In the genomic region with DNA sequence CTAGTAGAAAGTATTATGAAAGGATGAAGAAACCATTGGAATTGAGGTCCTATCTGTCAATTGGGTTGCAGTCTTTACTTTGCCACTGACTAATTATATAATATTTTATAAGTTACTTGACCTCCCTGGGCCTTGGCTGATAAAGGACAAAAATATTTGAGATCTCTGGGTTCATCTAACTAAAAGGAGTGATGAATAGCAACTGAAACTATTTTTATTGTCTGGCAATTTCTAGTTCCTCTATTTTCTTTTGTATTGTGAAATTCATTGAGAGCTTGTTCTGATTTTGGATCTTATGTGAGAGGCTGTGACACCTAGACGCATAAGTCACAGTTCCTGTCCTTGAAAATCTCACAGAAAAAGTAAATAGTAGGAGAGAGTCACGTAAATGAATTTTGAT, we compare ENCODE assay signal across 25 cellular contexts.
DNase-seq lines count a peak whose midpoint lies in the region; ATAC-seq and TF ChIP-seq lines count a peak whose summit lies in the region.
"Had no signal": no experiment of that assay in that cellular context is flagged by ENCODE, and none has a peak within 500 bp of the region (broad histone marks: within the 10 kb centered on the region; RNA-seq: fewer than 3 reads in every experiment).

No MANE protein-coding gene starts in this region.

- H3K27ac ChIP-seq in OCI-LY7 (ENCODE audit: low read depth, low read length, poor library complexity, severe bottlenecking) = no peak overlapping the region
- H3K27ac ChIP-seq: 22Rv1, cardiac muscle cell, dorsolateral prefrontal cortex, gastroesophageal sphincter, tibial nerve had no signal

- H3K4me3 Mint-ChIP-seq in activated naive CD4-positive, alpha-beta T cell treated with anti-CD3 and anti-CD28 coated beads for 36 hours = no peak overlapping the region
- H3K4me3 Mint-ChIP-seq: natural killer cell had no signal

- H3K27ac Mint-ChIP-seq in activated naive CD4-positive, alpha-beta T cell treated with anti-CD3 and anti-CD28 coated beads for 36 hours = no peak overlapping the region
- H3K27ac Mint-ChIP-seq: natural killer cell had no signal

- H3K4me3 ChIP-seq in OCI-LY7 (ENCODE audit: low read depth, low read length, poor library complexity, severe bottlenecking) = no peak overlapping the region
- H3K4me3 ChIP-seq: BLaER1 treated with 17β-estradiol and CSF1 and Interleukin-3, amounts not matched to agents 10 nM and 100 nM; cardiac muscle cell; dorsolateral prefrontal cortex; gastroesophageal sphincter; tibial nerve had no signal

- ATAC-seq in HG03103 (IDR thresholded peaks at IDR 0.05; ENCODE audit: low read depth, unreplicated experiment) = peak; percentile 65
- no peak for ATAC-seq in HG03025 (IDR thresholded peaks at IDR 0.05; ENCODE audit: low FRiP score, unreplicated experiment)
- ATAC-seq: gastroesophageal sphincter; natural killer cell; sciatic nerve; stimulated activated naive CD8-positive, alpha-beta T cell treated with anti-CD3 and anti-CD28 coated beads, Interleukin-15, Interleukin-2, amounts not matched to agents 100 U/mL and 50 U/mL, for 24 hours had no signal

- H3K4me2 ChIP-seq in OCI-LY7 (ENCODE audit: low read length) = peak overlapping the region; percentile 33

- POLR2A ChIA-PET in OCI-LY7 (lab: Charles Lee) = interaction anchor here (0.5 to 1.1 kb wide), 3 partner anchors 19 to 357 kb away, joined by 3 read pairs; no protein-coding TSS in a partner anchor

- BruUV-seq in OCI-LY7 (replicated peaks; lab: Mats Ljungman, UMichigan) = no TSS peak

- H2AFZ ChIP-seq in OCI-LY7 (ENCODE audit: low read length) = no peak overlapping the region

- no peaks in the 10 kb centered on the region for H3K9me2 ChIP-seq in OCI-LY7 (ENCODE audit: insufficient read depth, low read length)

- H3K9me3 ChIP-seq in OCI-LY7 (ENCODE audit: low read length) = peaks cover 11% of the 10 kb centered on the region; the same call in 1 of the 2 replicates

- peak; percentile 53 for DNase-seq in NCI-H1092 treated with DMSO at 0.1 percent for 48 hours (lab: John Stamatoyannopoulos, UW)
- no peak for DNase-seq in NCI-H1092 (lab: John Stamatoyannopoulos, UW)
- peak; percentile 45 for DNase-seq in OCI-LY7 (ENCODE audit: low spot score)
- no peak for DNase-seq in activated naive CD4-positive, alpha-beta T cell treated with anti-CD3 and anti-CD28 coated beads for 36 hours
- no peak for DNase-seq in activated CD4-positive, alpha-beta T cell treated with anti-CD3 and anti-CD28 coated beads for 48 hours
- no peak for DNase-seq in head of caudate nucleus
- DNase-seq: activated CD8-positive, alpha-beta memory T cell treated with anti-CD3 and anti-CD28 coated beads, Interleukin-2, amount 50 U/mL, for 48 hours; activated effector memory CD4-positive, alpha-beta T cell treated with Interleukin-2 at 50 U/mL for 16 hours; amniotic stem cell; dorsolateral prefrontal cortex; erythroblast; GDM1; mesendoderm; natural killer cell; NCI-H187 treated with DMSO at 0.1 percent for 48 hours; NCI-H226; stimulated activated naive CD8-positive, alpha-beta T cell treated with anti-CD3 and anti-CD28 coated beads, Interleukin-15, Interleukin-2, amounts not matched to agents 100 U/mL and 50 U/mL, for 24 hours had no signal

- peaks cover 21% of the 10 kb centered on the region for H3K9me3 Mint-ChIP-seq in activated naive CD4-positive, alpha-beta T cell treated with anti-CD3 and anti-CD28 coated beads for 36 hours

- H3K4me1 ChIP-seq in OCI-LY7 (ENCODE audit: insufficient read depth, low read length, poor library complexity, severe bottlenecking) = peaks cover 14% of the 10 kb centered on the region
- H3K4me1 ChIP-seq: gastroesophageal sphincter, tibial nerve had no signal

- no peaks in the 10 kb centered on the region for H3K4me1 Mint-ChIP-seq in activated naive CD4-positive, alpha-beta T cell treated with anti-CD3 and anti-CD28 coated beads for 36 hours (ENCODE audit: low read depth)
- H3K4me1 Mint-ChIP-seq: natural killer cell had no signal

- H3K27me3 Mint-ChIP-seq in activated naive CD4-positive, alpha-beta T cell treated with anti-CD3 and anti-CD28 coated beads for 36 hours (ENCODE audit: low read depth) = peaks cover 6% of the 10 kb centered on the region

- TF ChIP-seq CTCF in OCI-LY7 (conservative IDR thresholded peaks at IDR 0.05; ENCODE audit: low read length) = no peak

- intact Hi-C loops in OCI-LY7 (cut with micrococcal nuclease; ENCODE audit: unreplicated experiment) (no loop called here), head of caudate nucleus (cut with DNase I) (no loop called here)
- intact Hi-C loops in activated naive CD4-positive, alpha-beta T cell treated with anti-CD3 and anti-CD28 coated beads for 36 hours (cut with micrococcal nuclease) = no loop called here

- peaks cover 2% of the 10 kb centered on the region for H3K36me3 Mint-ChIP-seq in activated naive CD4-positive, alpha-beta T cell treated with anti-CD3 and anti-CD28 coated beads for 36 hours (ENCODE audit: low read depth)

- H4K20me1 ChIP-seq in OCI-LY7 (ENCODE audit: insufficient read depth, low read length) = no peaks in the 10 kb centered on the region
- H4K20me1 ChIP-seq: BLaER1 treated with 17β-estradiol and CSF1 and Interleukin-3, amounts not matched to agents 10 nM and 100 nM had no signal

- H3K36me3 ChIP-seq in OCI-LY7 (ENCODE audit: insufficient read depth, low read length) = no peaks in the 10 kb centered on the region
- H3K36me3 ChIP-seq: BLaER1 treated with 17β-estradiol and CSF1 and Interleukin-3, amounts not matched to agents 10 nM and 100 nM; cardiac muscle cell; gastroesophageal sphincter; tibial nerve had no signal

- no peaks in the 10 kb centered on the region for H3K79me2 ChIP-seq in OCI-LY7 (ENCODE audit: insufficient read depth, low read depth, low read length)

- CTCF ChIA-PET in OCI-LY7 (lab: Charles Lee; ENCODE audit: unreplicated experiment) = no interaction called here
- CTCF ChIA-PET in activated naive CD4-positive, alpha-beta T cell treated with anti-CD3 and anti-CD28 coated beads for 36 hours (lab: Charles Lee) = no interaction called here

Comparison
In these comparisons a context has a peak if more than half of its experiments do, and no peak if none do; other contexts are left out.
1. DNase-seq: peak in NCI-H1092 treated with DMSO at 0.1 percent for 48 hours (single experiment) and OCI-LY7 (single experiment); none in NCI-H1092 (single experiment), activated naive CD4-positive, alpha-beta T cell treated with anti-CD3 and anti-CD28 coated beads for 36 hours (single experiment), activated CD4-positive, alpha-beta T cell treated with anti-CD3 and anti-CD28 coated beads for 48 hours (single experiment) and head of caudate nucleus (0 of 42).